In genomic region chr11:833114-833791, GRCh38 we compare ENCODE assay signal across 1 cellular context.
TF ChIP-seq lines count a peak whose summit lies in the region.

No MANE protein-coding gene starts in this region.

TF ChIP-seq in HEK293, 187 proteins besides CTCF, POLR2A, EP300 and RAD21 (continued from another document):
- no peak for TF ChIP-seq ZNF280C (tag by site-specific recombination; IDR thresholded peaks at IDR 0.05)
- no peak for TF ChIP-seq PRDM1 (tag by site-specific recombination; IDR thresholded peaks at IDR 0.05)
- peak; percentile 58; the same call in 1 of the 2 replicates for TF ChIP-seq ZBTB7A (tag by site-specific recombination; IDR thresholded peaks at IDR 0.05; ENCODE audit: low read depth)
